ENCODE assay signal across 1 cellular context in genomic region chr16:77869997-77870813, GRCh38.
TF ChIP-seq lines count a peak whose summit lies in the region.

No MANE protein-coding gene starts in this region.

TF ChIP-seq in WTC11, 78 proteins besides CTCF, POLR2A, EP300 and RAD21 (continued from another document):
- TF ChIP-seq IRF1 (CRISPR knock-in tag; IDR thresholded peaks at IDR 0.05) (no peak), ZNF425 (CRISPR knock-in tag; conservative IDR thresholded peaks at IDR 0.05) (no peak)
